In genomic region chr7:157355784-157356511, GRCh38 we compare ENCODE assay signal across 8 cellular contexts. TPM values are rescaled to one million over a fixed set of nuclear protein-coding genes. Genes with fewer than 3 reads are reported as not detected.
A peak's percentile ranks its signal among the peaks of the same experiment; 100 is the strongest.
DNase-seq lines count a peak whose midpoint lies in the region; ATAC-seq and TF ChIP-seq lines count a peak whose summit lies in the region.

No MANE protein-coding gene starts in this region.

- TF ChIP-seq CTCF in dorsolateral prefrontal cortex (IDR thresholded peaks at IDR 0.05 in 54 of 56, conservative IDR thresholded peaks at IDR 0.05 in 2 of 56; ENCODE audit: low read depth in 1 of 56, partially characterized antibody in 56 of 56): no peak
- no peak for TF ChIP-seq CTCF in mesothelial cell of epicardium (IDR thresholded peaks at IDR 0.05; ENCODE audit: unreplicated experiment)

- peak; percentile 56 for DNase-seq in AG08395 (ENCODE audit: low spot score)
- DNase-seq in NCI-H1694 (lab: John Stamatoyannopoulos, UW): peak; percentile 54
- DNase-seq in dorsolateral prefrontal cortex: peak in 8 of 10 donors; percentile 51 to 75 (median 70)
- DNase-seq in mesothelial cell of epicardium (ENCODE audit: low spot score in 2 of 2, unreplicated experiment in 2 of 2): peak in 1 of 2 experiments; percentile 44
- DNase-seq in stimulated activated naive CD4-positive, alpha-beta T cell (lab: John Stamatoyannopoulos, UW): no peak

- H3K4me3 Mint-ChIP-seq in mesothelial cell of epicardium: peak overlapping the region; percentile 23

- H3K27me3 ChIP-seq in dorsolateral prefrontal cortex: no peaks in the 10 kb centered on the region

- H3K27me3 Mint-ChIP-seq in mesothelial cell of epicardium (ENCODE audit: low read depth): no peaks in the 10 kb centered on the region

- H3K9me3 Mint-ChIP-seq in mesothelial cell of epicardium: no peaks in the 10 kb centered on the region

- peak overlapping the region in 49 of 59 donors; percentile 2 to 82 (median 54) for H3K27ac ChIP-seq in dorsolateral prefrontal cortex

- intact Hi-C loops in dorsolateral prefrontal cortex (cut with DNase I): no loop called here

- peaks cover 32% of the 10 kb centered on the region for H3K4me1 Mint-ChIP-seq in mesothelial cell of epicardium

- H3K36me3 Mint-ChIP-seq in mesothelial cell of epicardium: peaks cover 6% of the 10 kb centered on the region

- ATAC-seq in GM21381 (IDR thresholded peaks at IDR 0.05; ENCODE audit: unreplicated experiment): no peak
- ATAC-seq in HG03135 (IDR thresholded peaks at IDR 0.05; ENCODE audit: unreplicated experiment): no peak
- ATAC-seq in HG03469 (IDR thresholded peaks at IDR 0.05; ENCODE audit: unreplicated experiment): no peak

- H3K4me3 ChIP-seq in dorsolateral prefrontal cortex: peak overlapping the region in 19 of 59 donors; percentile 1 to 40 (median 19)

- peak overlapping the region; percentile 90 for H3K27ac Mint-ChIP-seq in mesothelial cell of epicardium

RNA-seq across cellular contexts. Expression of gene DNAJB6, which starts 19.1 kb away (rescaled TPM):
- total RNA-seq in dorsolateral prefrontal cortex (100 to 1,000 TPM; 103 to 250 (median 160) TPM), mesothelial cell of epicardium (104 to 115 TPM (median 110 TPM) in 3 replicates)

Comparison
In these comparisons a context has a peak if more than half of its experiments do, and no peak if none do; other contexts are left out.
1. DNase-seq: peak in AG08395 (single experiment), NCI-H1694 (single experiment) and dorsolateral prefrontal cortex (8 of 10); none in stimulated activated naive CD4-positive, alpha-beta T cell (0 of 6).